In the genomic region with DNA sequence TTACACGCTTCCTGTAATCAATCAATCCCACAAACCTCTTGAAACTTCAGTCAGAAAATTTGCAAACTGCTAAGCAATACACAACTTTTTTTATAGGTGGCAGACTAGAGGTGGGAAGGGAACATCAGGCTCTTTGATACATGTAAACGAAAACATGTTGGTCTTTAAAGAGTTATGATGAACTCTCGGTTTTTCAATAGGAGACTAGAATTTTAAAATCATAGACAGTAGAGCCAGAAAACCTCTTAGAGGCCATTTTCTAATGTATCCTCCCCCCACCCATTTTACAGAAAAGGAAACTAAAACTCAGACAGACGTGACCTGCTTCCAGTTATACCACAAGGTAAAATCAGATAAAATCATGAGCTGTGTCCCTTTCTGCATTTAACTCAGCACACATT, we compare ENCODE assay signal across 12 cellular contexts.
DNase-seq lines count a peak whose midpoint lies in the region; ATAC-seq, FAIRE-seq and TF ChIP-seq lines count a peak whose summit lies in the region.
"Had no signal": no experiment of that assay in that cellular context is flagged by ENCODE, and none has a peak within 500 bp of the region (broad histone marks: within the 10 kb centered on the region; RNA-seq: fewer than 3 reads in every experiment).

No MANE protein-coding gene starts in this region.

- H3K4me2 ChIP-seq in OCI-LY3 (ENCODE audit: low read length): peak overlapping the region; percentile 85
- H3K4me2 ChIP-seq: A549 had no signal

- DNase-seq in activated CD4-positive, alpha-beta T cell treated with anti-CD3 and anti-CD28 coated beads for 36 hours: no peak
- DNase-seq in activated CD4-positive, alpha-beta T cell treated with anti-CD3 and anti-CD28 coated beads for 48 hours: no peak
- DNase-seq in cardiac fibroblast (ENCODE audit: low read depth in 2 of 2): no peak
- DNase-seq in small intestine: peak; percentile 37
- no peak for DNase-seq in HUDEP-2 (lab: John Stamatoyannopoulos, UW; ENCODE audit: unreplicated experiment in 76 of 76)
- DNase-seq in NOMO-1 treated with DMSO at 0.1 percent for 48 hours (lab: John Stamatoyannopoulos, UW; ENCODE audit: unreplicated experiment): no peak
- DNase-seq: cerebellar nuclear complex, heart right ventricle, midbrain had no signal

- peaks cover 28% of the 10 kb centered on the region for H3K27me3 ChIP-seq in OCI-LY3 (ENCODE audit: low read depth, low read length)
- no peaks in the 10 kb centered on the region for H3K27me3 ChIP-seq in small intestine (ENCODE audit: control insufficient read depth in 2 of 2, insufficient read depth in 2 of 2, low read length in 2 of 2)
- H3K27me3 ChIP-seq: heart right ventricle had no signal

- H3K27me3 Mint-ChIP-seq in activated CD4-positive, alpha-beta T cell treated with anti-CD3 and anti-CD28 coated beads for 36 hours: no peaks in the 10 kb centered on the region

- H3K9me3 Mint-ChIP-seq in activated CD4-positive, alpha-beta T cell treated with anti-CD3 and anti-CD28 coated beads for 36 hours (ENCODE audit: low read depth): peaks cover 6% of the 10 kb centered on the region

- H3K4me1 Mint-ChIP-seq in activated CD4-positive, alpha-beta T cell treated with anti-CD3 and anti-CD28 coated beads for 36 hours: peaks cover 57% of the 10 kb centered on the region

- peaks cover 39% of the 10 kb centered on the region; the same call in 1 of the 2 replicates for H3K9me3 ChIP-seq in OCI-LY3 (ENCODE audit: insufficient read depth, low read length)
- no peaks in the 10 kb centered on the region for H3K9me3 ChIP-seq in small intestine (ENCODE audit: control insufficient read depth, low read depth)

- no peaks in the 10 kb centered on the region for H4K20me1 ChIP-seq in OCI-LY3 (ENCODE audit: insufficient read depth, low read length)

- H3K4me3 ChIP-seq in OCI-LY3 (ENCODE audit: low read length) (peak overlapping the region; percentile 67), cardiac fibroblast (replicated peaks in 1 of 2; ENCODE audit: low read depth in 2 of 2, low read length in 2 of 2) (no peak overlapping the region), small intestine (ENCODE audit: low read depth in 1 of 2, low read length in 2 of 2) (no peak overlapping the region)
- H3K4me3 ChIP-seq: A549, heart right ventricle had no signal

- FAIRE-seq in small intestine (lab: Jason Lieb, UNC): no peak
- FAIRE-seq: A549 had no signal

- H3K4me1 ChIP-seq in OCI-LY3 (ENCODE audit: low read length) (peaks cover 94% of the 10 kb centered on the region), small intestine (ENCODE audit: control insufficient read depth in 2 of 2, insufficient read depth in 1 of 2, low read depth in 1 of 2, low read length in 1 of 2) (no peaks in the 10 kb centered on the region)

- WGBS in small intestine, 3 donors: 21 to 37% (median 25%) methylated on average over 4 of the region's 4 CpGs

- intact Hi-C loops in activated CD4-positive, alpha-beta T cell treated with anti-CD3 and anti-CD28 coated beads for 36 hours (cut with DNase I, micrococcal nuclease): loop anchor here (1.0 to 10.0 kb wide), 16 partner anchors 40 to 980 kb away; partner anchors contain the start of gene LPP (in 2 of the 2)

- ATAC-seq in activated CD4-positive, alpha-beta T cell treated with anti-CD3 and anti-CD28 coated beads for 36 hours: peak; percentile 61
- no peak for ATAC-seq in GM18502 (IDR thresholded peaks at IDR 0.05; ENCODE audit: poor library complexity, unreplicated experiment)
- ATAC-seq: A549 had no signal

- peak overlapping the region; percentile 87 for H3K27ac ChIP-seq in OCI-LY3 (ENCODE audit: low read length)
- no peak overlapping the region for H3K27ac ChIP-seq in small intestine (ENCODE audit: low read depth in 1 of 2, low read length in 1 of 2)

- peaks cover 7% of the 10 kb centered on the region for H3K36me3 Mint-ChIP-seq in activated CD4-positive, alpha-beta T cell treated with anti-CD3 and anti-CD28 coated beads for 36 hours (ENCODE audit: low read depth)

- TF ChIP-seq CTCF in OCI-LY3 (IDR thresholded peaks at IDR 0.05; ENCODE audit: low read depth, low read length) (peak; percentile 48), cardiac fibroblast (IDR thresholded peaks at IDR 0.05; ENCODE audit: low read depth, low read length) (peak; percentile 13)

- H3K36me3 ChIP-seq in OCI-LY3 (replicated peaks; ENCODE audit: low read depth, low read length) (peaks cover 4% of the 10 kb centered on the region), small intestine (ENCODE audit: control insufficient read depth in 2 of 2, insufficient read depth in 2 of 2, low read length in 2 of 2) (no peaks in the 10 kb centered on the region)
- H3K36me3 ChIP-seq: heart right ventricle had no signal

- peak overlapping the region; percentile 57 for H3K4me3 Mint-ChIP-seq in activated CD4-positive, alpha-beta T cell treated with anti-CD3 and anti-CD28 coated beads for 36 hours

- CTCF ChIA-PET in activated CD4-positive, alpha-beta T cell treated with anti-CD3 and anti-CD28 coated beads for 36 hours (lab: Charles Lee): interaction anchor here (0.7 to 2.9 kb wide), 7 partner anchors 15 to 978 kb away, joined by 3 to 23 read pairs (median 8); no protein-coding TSS in a partner anchor

- POLR2A ChIA-PET in activated CD4-positive, alpha-beta T cell treated with anti-CD3 and anti-CD28 coated beads for 36 hours (lab: Charles Lee): interaction anchor here (0.6 to 2.3 kb wide), 10 partner anchors 8 to 237 kb away, joined by 3 to 15 read pairs (median 5); no protein-coding TSS in a partner anchor

- H3K27ac Mint-ChIP-seq in activated CD4-positive, alpha-beta T cell treated with anti-CD3 and anti-CD28 coated beads for 36 hours: peak overlapping the region; percentile 90

- H3K9ac ChIP-seq in OCI-LY3 (ENCODE audit: low read length): peak overlapping the region; percentile 51; the same call in 1 of the 2 replicates

- H2AFZ ChIP-seq in OCI-LY3 (ENCODE audit: low read depth, low read length): no peak overlapping the region

- no peaks in the 10 kb centered on the region for H3K79me2 ChIP-seq in OCI-LY3 (ENCODE audit: low read length)
